Comparison of ENCODE assay signal across 1 cellular context in genomic region chr6:107576852-107577251, GRCh38.
TF ChIP-seq lines count a peak whose summit lies in the region.

No MANE protein-coding gene starts in this region.

TF ChIP-seq in H1, 55 proteins besides CTCF, POLR2A, EP300 and RAD21 (continued from another document):
- no peak for TF ChIP-seq CHD7 (IDR thresholded peaks at IDR 0.05; ENCODE audit: insufficient replicate concordance, low read length)
- TF ChIP-seq KDM5A (IDR thresholded peaks at IDR 0.05; ENCODE audit: low read length): no peak
- no peak for TF ChIP-seq ATF2 (IDR thresholded peaks at IDR 0.05; ENCODE audit: low read length)
- no peak for TF ChIP-seq EZH2 (IDR thresholded peaks at IDR 0.05; ENCODE audit: low read depth, low read length, severe bottlenecking)
- no peak for TF ChIP-seq POLR2AphosphoS5 (IDR thresholded peaks at IDR 0.05; ENCODE audit: low read depth, low read length)
- no peak for TF ChIP-seq ASH2L (IDR thresholded peaks at IDR 0.05; ENCODE audit: low read length)
- no peak for TF ChIP-seq KDM1A (IDR thresholded peaks at IDR 0.05; ENCODE audit: borderline replicate concordance, low read length)
